In genomic region chr10:79140906-79141305, GRCh38 we compare ENCODE assay signal across 21 cellular contexts.
DNase-seq lines count a peak whose midpoint lies in the region; ATAC-seq and TF ChIP-seq lines count a peak whose summit lies in the region.
"Had no signal": no experiment of that assay in that cellular context is flagged by ENCODE, and none has a peak within 500 bp of the region (broad histone marks: within the 10 kb centered on the region; RNA-seq: fewer than 3 reads in every experiment).

No MANE protein-coding gene starts in this region.

- H3K9ac ChIP-seq in GM23248 (peak overlapping the region; percentile 80), smooth muscle cell (ENCODE audit: low read depth) (peak overlapping the region; percentile 19)

- no peaks in the 10 kb centered on the region for H3K27me3 ChIP-seq in GM23248 (replicated peaks; ENCODE audit: insufficient read depth)
- H3K27me3 ChIP-seq in left lung = no peaks in the 10 kb centered on the region
- H3K27me3 ChIP-seq in smooth muscle cell (ENCODE audit: low read depth) = no peaks in the 10 kb centered on the region
- H3K27me3 ChIP-seq: MG63 had no signal

- H3K4me3 ChIP-seq in GM23248 = no peak overlapping the region
- no peak overlapping the region for H3K4me3 ChIP-seq in left lung
- no peak overlapping the region for H3K4me3 ChIP-seq in smooth muscle cell
- H3K4me3 ChIP-seq: MG63, PC-9 had no signal

- in situ Hi-C loops in GM23248 (cut with MboI) = no loop called here

- intact Hi-C loops in left lung (cut with DNase I) = loop anchor here in 1 of 2 donors (10.0 kb wide), 1 partner anchor 66 kb away; no protein-coding TSS in a partner anchor

- H4K20me1 ChIP-seq in GM23248 (ENCODE audit: insufficient read depth) (no peaks in the 10 kb centered on the region), smooth muscle cell (ENCODE audit: low read depth) (peaks cover 73% of the 10 kb centered on the region)

- H3K9me2 ChIP-seq in GM23248 (ENCODE audit: insufficient read depth) = no peaks in the 10 kb centered on the region

- peaks cover 95% of the 10 kb centered on the region for H3K79me2 ChIP-seq in GM23248 (ENCODE audit: insufficient read depth)
- peaks cover 56% of the 10 kb centered on the region for H3K79me2 ChIP-seq in smooth muscle cell (ENCODE audit: low read depth)

- ATAC-seq in left lung = no peak
- no peak for ATAC-seq in HG02571 (IDR thresholded peaks at IDR 0.05; ENCODE audit: unreplicated experiment)
- ATAC-seq: activated CD8-positive, alpha-beta T cell treated with anti-CD3 and anti-CD28 coated beads, Interleukin-2, amount 10 ng/mL, durations not matched to agents 7 days and 5 days; activated naive CD4-positive, alpha-beta T cell treated with anti-CD3 and anti-CD28 coated beads, Interleukin-2, amount 50 U/mL, for 72 hours; activated T-cell treated with anti-CD3 and anti-CD28 coated beads, Interleukin-2, amount 50 U/mL, for 4 hours; HCT116 had no signal

- H3K9me3 ChIP-seq in GM23248 (ENCODE audit: low read depth) = no peaks in the 10 kb centered on the region
- no peaks in the 10 kb centered on the region for H3K9me3 ChIP-seq in left lung
- H3K9me3 ChIP-seq in smooth muscle cell (replicated peaks; ENCODE audit: low read depth) = no peaks in the 10 kb centered on the region
- H3K9me3 ChIP-seq: MG63 had no signal

- peak overlapping the region; percentile 92 for H3K27ac ChIP-seq in GM23248
- peak overlapping the region; percentile 9 for H3K27ac ChIP-seq in RWPE1
- H3K27ac ChIP-seq in left lung = peak overlapping the region; percentile 25 to 53
- H3K27ac ChIP-seq in smooth muscle cell (ENCODE audit: low read depth) = peak overlapping the region; percentile 93
- H3K27ac ChIP-seq: PC-9 had no signal

- H3K4me1 ChIP-seq in GM23248 (ENCODE audit: insufficient read depth) (peaks cover 50% of the 10 kb centered on the region), left lung (peaks cover 57 to 96% of the 10 kb centered on the region in 2 donors), smooth muscle cell (ENCODE audit: low read depth) (peaks cover 42% of the 10 kb centered on the region)

- POLR2A ChIA-PET in RWPE1 (lab: Yijun Ruan, JAX; ENCODE audit: low non-redundant PET) = no interaction called here

- H3K4me2 ChIP-seq in GM23248 (ENCODE audit: unreplicated experiment) (no peak overlapping the region), smooth muscle cell (peak overlapping the region; percentile 19)
- H3K4me2 ChIP-seq: PC-9 had no signal

- H3F3A ChIP-seq in GM23248 (ENCODE audit: insufficient read depth) (peaks cover 35% of the 10 kb centered on the region), smooth muscle cell (ENCODE audit: low read depth) (peaks cover 12% of the 10 kb centered on the region)

- TF ChIP-seq CTCF in RWPE1 (conservative IDR thresholded peaks at IDR 0.05; ENCODE audit: low read depth) (no peak), left lung (IDR thresholded peaks at IDR 0.05) (no peak), smooth muscle cell (IDR thresholded peaks at IDR 0.05; ENCODE audit: borderline replicate concordance, insufficient read depth, poor library complexity, severe bottlenecking) (no peak)

- H3K36me3 ChIP-seq in GM23248 (ENCODE audit: low read depth) (peaks cover 17% of the 10 kb centered on the region; the same call in 1 of the 2 replicates), left lung (peaks cover 0 to 31% of the 10 kb centered on the region in 2 donors), smooth muscle cell (ENCODE audit: low read depth) (no peaks in the 10 kb centered on the region)

- peak; percentile 59 for DNase-seq in GM23248
- no peak for DNase-seq in RWPE1 (ENCODE audit: low spot score)
- no peak for DNase-seq in left lung
- no peak for DNase-seq in smooth muscle cell (lab: John Stamatoyannopoulos, UW; ENCODE audit: unreplicated experiment)
- DNase-seq in activated CD4-positive, CD25-positive, alpha-beta regulatory T cell (lab: John Stamatoyannopoulos, UW) = no peak
- DNase-seq in AG08395 (ENCODE audit: low spot score) = no peak
- DNase-seq in hippocampal formation (lab: John Stamatoyannopoulos, UW) = no peak
- DNase-seq: activated CD8-positive, alpha-beta T cell treated with anti-CD3 and anti-CD28 coated beads, Interleukin-2, amount 10 ng/mL, durations not matched to agents 7 days and 5 days; activated T-cell treated with anti-CD3 and anti-CD28 coated beads, Interleukin-2, amount 50 U/mL, for 4 hours; DMS79 treated with DMSO at 0.1 percent for 48 hours; hypothalamus; kidney; MG63; NCI-H1436 treated with DMSO at 0.1 percent for 48 hours; NCI-H748 treated with DMSO at 0.1 percent for 48 hours; PC-9; stimulated activated CD4-positive, alpha-beta T cell treated with anti-CD3 and anti-CD28 coated beads, Interleukin-4, amount 100 ng/mL, for 1 hour; T-helper 2 cell had no signal

- 41 to 46% methylated on average over 14 of the region's 14 CpGs for WGBS in GM23248 (ENCODE audit: low coverage in 1 of 2, low lambda C conversion rate in 2 of 2, missing lambda C conversion rate in 2 of 2), 2 experiments
- 67% methylated on average over 14 of the region's 14 CpGs for WGBS in smooth muscle cell (ENCODE audit: low lambda C conversion rate)

- CTCF ChIA-PET in RWPE1 (lab: Yijun Ruan, JAX) = interaction anchor here (0.7 kb wide), 2 partner anchors 166 to 1367 kb away, joined by 3 read pairs; no protein-coding TSS in a partner anchor

- H2AFZ ChIP-seq in GM23248 = no peak overlapping the region
- H2AFZ ChIP-seq in smooth muscle cell (ENCODE audit: low read depth) = no peak overlapping the region
- H2AFZ ChIP-seq: PC-9 had no signal

Comparison
In these comparisons a context has a peak if more than half of its experiments do, and no peak if none do; other contexts are left out.
1. H3K27ac ChIP-seq: peak in every context shown above with its lines; median percentile 93 in smooth muscle cell; 92 in GM23248; 39 in left lung; 9 in RWPE1.